9 cellular contexts compared by ENCODE assay signal in the genomic region with DNA sequence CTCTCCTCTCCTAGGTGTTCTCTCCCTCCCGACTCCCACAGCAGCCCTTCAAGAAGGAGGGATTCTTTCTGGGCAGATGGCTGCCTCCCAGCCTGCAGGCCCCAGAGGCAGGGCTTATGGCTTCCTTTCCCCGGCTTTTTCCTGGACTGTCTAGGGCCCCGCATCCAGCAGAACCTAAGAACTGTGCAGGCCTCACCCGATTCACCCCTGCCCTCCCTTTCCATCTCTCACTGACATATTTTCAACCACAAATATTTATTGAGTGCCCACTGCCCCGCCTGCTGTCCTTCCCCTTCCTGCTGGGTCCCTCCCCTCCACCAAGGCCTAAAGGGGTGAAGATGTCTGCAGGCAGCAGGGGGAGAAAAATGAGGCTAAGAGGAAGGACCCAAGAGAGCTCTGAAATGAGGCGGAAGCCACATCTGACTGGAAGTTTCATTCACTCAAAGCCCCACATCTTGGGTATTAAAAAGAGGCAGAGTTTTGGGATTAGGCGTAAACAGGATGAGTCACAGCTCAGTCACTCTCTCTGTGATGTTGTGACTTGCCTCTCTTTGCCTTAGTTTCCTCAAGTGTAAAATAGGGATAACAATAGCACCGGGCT. TPM values are rescaled to one million over a fixed set of nuclear protein-coding genes. Genes with fewer than 3 reads are reported as not detected.
DNase-seq lines count a peak whose midpoint lies in the region; ATAC-seq and TF ChIP-seq lines count a peak whose summit lies in the region.
"Had no signal": no experiment of that assay in that cellular context is flagged by ENCODE, and none has a peak within 500 bp of the region (broad histone marks: within the 10 kb centered on the region; RNA-seq: fewer than 3 reads in every experiment).

No MANE protein-coding gene starts in this region.

- no peaks in the 10 kb centered on the region for H3K27me3 ChIP-seq in transverse colon
- H3K27me3 ChIP-seq in effector memory CD4-positive, alpha-beta T cell (replicated peaks; ENCODE audit: control insufficient read depth, insufficient read depth, low read length, poor library complexity, severe bottlenecking), result no peaks in the 10 kb centered on the region

- peak overlapping the region in 3 of 4 donors; percentile 10 to 49 (median 18) for H3K4me3 ChIP-seq in transverse colon
- no peak overlapping the region for H3K4me3 ChIP-seq in effector memory CD4-positive, alpha-beta T cell (ENCODE audit: insufficient read depth, low read depth, low read length, poor library complexity, severe bottlenecking)

- H3K4me1 Mint-ChIP-seq in T-helper 2 cell treated with Interferon-gamma antibody and Interleukin-4, amounts not matched to agents 5 μg/mL and 100 μg/mL, for 36 hours (ENCODE audit: low read depth), result peaks cover 32% of the 10 kb centered on the region
- H3K4me1 Mint-ChIP-seq in activated T-cell treated with anti-CD3 and anti-CD28 coated beads, Interleukin-2, amount 50 U/mL, for 72 hours (ENCODE audit: low read depth), result peaks cover 46% of the 10 kb centered on the region

- H3K27me3 Mint-ChIP-seq in T-helper 2 cell treated with Interferon-gamma antibody and Interleukin-4, amounts not matched to agents 5 μg/mL and 100 μg/mL, for 36 hours (ENCODE audit: low read depth), result peaks cover 2% of the 10 kb centered on the region
- peaks cover 7% of the 10 kb centered on the region for H3K27me3 Mint-ChIP-seq in activated T-cell treated with anti-CD3 and anti-CD28 coated beads, Interleukin-2, amount 50 U/mL, for 72 hours (ENCODE audit: low read depth)

- H3K36me3 Mint-ChIP-seq in T-helper 2 cell treated with Interferon-gamma antibody and Interleukin-4, amounts not matched to agents 5 μg/mL and 100 μg/mL, for 36 hours (ENCODE audit: low read depth), result no peaks in the 10 kb centered on the region
- H3K36me3 Mint-ChIP-seq in activated T-cell treated with anti-CD3 and anti-CD28 coated beads, Interleukin-2, amount 50 U/mL, for 72 hours (ENCODE audit: insufficient read depth in 2 of 2), result no peaks in the 10 kb centered on the region

- no peak for DNase-seq in T-helper 2 cell treated with Interferon-gamma antibody and Interleukin-4, amounts not matched to agents 5 μg/mL and 100 μg/mL, for 36 hours (ENCODE audit: low spot score)
- no peak for DNase-seq in T-helper 2 cell
- peak; percentile 86 for DNase-seq in NCI-H2029 (lab: John Stamatoyannopoulos, UW)
- DNase-seq in activated T-cell treated with anti-CD3 and anti-CD28 coated beads, Interleukin-2, amount 50 U/mL, for 72 hours, result no peak
- DNase-seq in iris pigment epithelial cell (ENCODE audit: low read depth), result peak; percentile 84
- peak; percentile 56 for DNase-seq in transverse colon
- no peak for DNase-seq in effector memory CD4-positive, alpha-beta T cell
- no peak for DNase-seq in NK-92 treated with Interleukin-12 subunit alpha and Interleukin-12 subunit beta, amount 100 ng/mL, for 24 hours (lab: John Stamatoyannopoulos, UW)
- DNase-seq: DND-41 had no signal

- H3K36me3 ChIP-seq in transverse colon, result no peaks in the 10 kb centered on the region
- no peaks in the 10 kb centered on the region for H3K36me3 ChIP-seq in effector memory CD4-positive, alpha-beta T cell (ENCODE audit: control insufficient read depth, insufficient read depth, low read length)

- H3K9me3 ChIP-seq in transverse colon, result no peaks in the 10 kb centered on the region
- H3K9me3 ChIP-seq in effector memory CD4-positive, alpha-beta T cell (ENCODE audit: control insufficient read depth, low read length), result no peaks in the 10 kb centered on the region

- intact Hi-C loops in transverse colon (cut with DNase I; ENCODE audit: low total_unique reads), result no loop called here

- no peak overlapping the region for H3K4me3 Mint-ChIP-seq in T-helper 2 cell treated with Interferon-gamma antibody and Interleukin-4, amounts not matched to agents 5 μg/mL and 100 μg/mL, for 36 hours
- H3K4me3 Mint-ChIP-seq in activated T-cell treated with anti-CD3 and anti-CD28 coated beads, Interleukin-2, amount 50 U/mL, for 72 hours, result no peak overlapping the region

- TF ChIP-seq CTCF in transverse colon (IDR thresholded peaks at IDR 0.05), result peak in 1 of 5 experiments; percentile 11

- H3K9me3 Mint-ChIP-seq in T-helper 2 cell treated with Interferon-gamma antibody and Interleukin-4, amounts not matched to agents 5 μg/mL and 100 μg/mL, for 36 hours, result no peaks in the 10 kb centered on the region
- no peaks in the 10 kb centered on the region for H3K9me3 Mint-ChIP-seq in activated T-cell treated with anti-CD3 and anti-CD28 coated beads, Interleukin-2, amount 50 U/mL, for 72 hours

- WGBS in transverse colon (ENCODE audit: low coverage in 1 of 2), 2 donors, result 6 to 14% methylated on average over 3 to 8 of the region's 8 CpGs

- H3K4me1 ChIP-seq in transverse colon, result peaks cover 31 to 77% (median 53%) of the 10 kb centered on the region in 4 donors
- H3K4me1 ChIP-seq in effector memory CD4-positive, alpha-beta T cell (ENCODE audit: control insufficient read depth, insufficient read depth, low read length, poor library complexity, severe bottlenecking), result peaks cover 20% of the 10 kb centered on the region

- peak overlapping the region; percentile 28 for H3K27ac Mint-ChIP-seq in T-helper 2 cell treated with Interferon-gamma antibody and Interleukin-4, amounts not matched to agents 5 μg/mL and 100 μg/mL, for 36 hours
- H3K27ac Mint-ChIP-seq in activated T-cell treated with anti-CD3 and anti-CD28 coated beads, Interleukin-2, amount 50 U/mL, for 72 hours, result no peak overlapping the region

- in situ Hi-C loops in transverse colon (cut with MboI; ENCODE audit: low pct_ligation_motif_present in 1 of 4, low pct_unique_long_range_greater_than_20kb in 1 of 4, low sequenced_read_pairs in 3 of 4), result no loop called here

- peak overlapping the region; percentile 87 to 93 (median 89) for H3K27ac ChIP-seq in transverse colon
- H3K27ac ChIP-seq in effector memory CD4-positive, alpha-beta T cell (ENCODE audit: insufficient read depth, low read length, poor library complexity, severe bottlenecking), result no peak overlapping the region

- no peak for TF ChIP-seq POLR2A in transverse colon (IDR thresholded peaks at IDR 0.05)

- ATAC-seq in activated T-cell treated with anti-CD3 and anti-CD28 coated beads, Interleukin-2, amount 50 U/mL, for 72 hours (replicated peaks in 1 of 2), result peak; percentile 50 to 65

- no peak for TF ChIP-seq EP300 in transverse colon (IDR thresholded peaks at IDR 0.05; ENCODE audit: low read depth)

RNA-seq across cellular contexts. Expression of a gene that starts 2.9 kb away (rescaled TPM):
- under 1 TPM; 0.29 to 0.67 TPM for total RNA-seq in activated T-cell treated with anti-CD3 and anti-CD28 coated beads, Interleukin-2, amount 50 U/mL, for 72 hours
- total RNA-seq in transverse colon, result 100 to 1,000 TPM; 151 to 757 (median 502) TPM

RNA-seq across cellular contexts. Expression of a gene that starts 11.5 kb away (rescaled TPM):
- total RNA-seq in activated T-cell treated with anti-CD3 and anti-CD28 coated beads, Interleukin-2, amount 50 U/mL, for 72 hours, result 1 to 10 TPM; 1.3 to 1.9 TPM
- total RNA-seq in transverse colon, result 100 to 1,000 TPM; 148 to 367 (median 208) TPM

RNA-seq across cellular contexts. Expression of a gene that starts 30.6 kb away (rescaled TPM):
- 10 to 100 TPM; 48.4 to 52.1 TPM for total RNA-seq in activated T-cell treated with anti-CD3 and anti-CD28 coated beads, Interleukin-2, amount 50 U/mL, for 72 hours
- total RNA-seq in transverse colon, result 100 to 1,000 TPM; 229 to 317 (median 258) TPM

Comparison
In these comparisons a context has a peak if more than half of its experiments do, and no peak if none do; other contexts are left out.
1. DNase-seq: peak in NCI-H2029 (single experiment), iris pigment epithelial cell (single experiment) and transverse colon (single experiment); none in T-helper 2 cell treated with Interferon-gamma antibody and Interleukin-4, amounts not matched to agents 5 μg/mL and 100 μg/mL, for 36 hours (single experiment), T-helper 2 cell (0 of 5), activated T-cell treated with anti-CD3 and anti-CD28 coated beads, Interleukin-2, amount 50 U/mL, for 72 hours (0 of 2), effector memory CD4-positive, alpha-beta T cell (0 of 3) and NK-92 treated with Interleukin-12 subunit alpha and Interleukin-12 subunit beta, amount 100 ng/mL, for 24 hours (single experiment).
2. RNA of a gene that starts 2.9 kb away (total RNA-seq): 151 to 757 TPM in transverse colon; 0.29 to 0.67 TPM in activated T-cell treated with anti-CD3 and anti-CD28 coated beads, Interleukin-2, amount 50 U/mL, for 72 hours; every median in the first group is over 10 times any median in the second.
3. RNA of a gene that starts 11.5 kb away (total RNA-seq): 148 to 367 TPM in transverse colon; 1.3 to 1.9 TPM in activated T-cell treated with anti-CD3 and anti-CD28 coated beads, Interleukin-2, amount 50 U/mL, for 72 hours; every median in the first group is over 10 times any median in the second.
4. RNA of a gene that starts 30.6 kb away (total RNA-seq): 229 to 317 TPM in transverse colon; 48.4 to 52.1 TPM in activated T-cell treated with anti-CD3 and anti-CD28 coated beads, Interleukin-2, amount 50 U/mL, for 72 hours; every median in the first group is over 4 times any median in the second.